Comparison of ENCODE assay signal across 2 cellular contexts in genomic region chr6:163384510-163384909, GRCh38.
TF ChIP-seq lines count a peak whose summit lies in the region.

No MANE protein-coding gene starts in this region.

TF ChIP-seq in HepG2, 621 proteins besides CTCF, POLR2A, EP300 and RAD21:
- TF ChIP-seq KDM1A (CRISPR knock-in tag; IDR thresholded peaks at IDR 0.05): peak; percentile 69; the same call in 1 of the 2 replicates
- TF ChIP-seq ZNF629 (CRISPR knock-in tag; conservative IDR thresholded peaks at IDR 0.05): peak; percentile 89
- TF ChIP-seq ZMYM3 (CRISPR knock-in tag; IDR thresholded peaks at IDR 0.05): peak; percentile 31; the same call in 1 of the 2 replicates
- TF ChIP-seq FOXK2 (IDR thresholded peaks at IDR 0.05): no peak
- no peak for TF ChIP-seq ZNF740 (CRISPR knock-in tag; IDR thresholded peaks at IDR 0.05)
- no peak for TF ChIP-seq SALL2 (CRISPR knock-in tag; IDR thresholded peaks at IDR 0.05)
- TF ChIP-seq CHD4 (IDR thresholded peaks at IDR 0.05; ENCODE audit: borderline replicate concordance, low read length): peak; percentile 82; the same call in 1 of the 2 replicates
TF ChIP-seq in HepG2: peak in this region for 4.

TF ChIP-seq in H1, 55 proteins besides CTCF, POLR2A, EP300 and RAD21:
- TF ChIP-seq JUN (IDR thresholded peaks at IDR 0.05; ENCODE audit: low read depth, low read length): no peak
- peak; percentile 61 for TF ChIP-seq KDM1A (IDR thresholded peaks at IDR 0.05; ENCODE audit: borderline replicate concordance, low read length)
